12 cellular contexts compared by ENCODE assay signal in the genomic region with DNA sequence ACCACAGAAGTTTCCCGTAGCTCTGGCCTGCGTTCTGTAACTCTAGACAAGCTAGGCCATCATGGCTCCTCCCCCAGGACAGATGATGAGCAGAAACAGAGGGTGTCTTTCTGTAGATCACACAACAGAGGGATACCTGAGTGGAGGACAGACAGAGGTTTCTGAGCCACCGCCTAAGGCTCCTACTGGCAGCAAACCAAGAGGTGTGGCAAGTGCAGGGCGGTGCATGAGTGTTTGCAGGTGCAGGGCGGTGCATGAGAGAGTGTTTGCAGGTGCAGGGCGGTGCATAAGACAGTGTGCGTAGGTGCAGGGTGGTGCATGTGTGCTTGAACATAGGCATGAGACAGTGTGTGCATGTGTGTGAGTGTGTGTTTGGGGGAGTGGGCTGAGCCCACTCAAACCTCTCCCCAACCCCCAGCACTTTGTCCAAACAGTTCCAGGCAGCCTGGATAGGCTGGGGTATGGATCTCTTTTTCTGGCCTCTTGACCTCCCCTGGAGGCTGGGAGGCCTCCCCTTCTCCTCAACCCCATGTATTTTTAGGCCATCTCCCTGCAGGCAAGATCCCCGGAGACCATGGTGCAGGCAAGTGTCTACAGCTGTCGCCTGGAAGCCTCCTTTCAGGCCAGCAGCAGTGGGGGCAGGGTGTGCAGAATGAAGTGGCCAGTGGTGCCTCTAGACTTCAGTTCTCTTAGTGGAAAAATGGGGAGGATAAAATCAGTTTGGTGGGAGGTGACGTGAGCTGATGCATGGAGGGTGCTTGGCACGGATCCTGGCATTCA. TPM values are rescaled to one million over a fixed set of nuclear protein-coding genes. Genes with fewer than 3 reads are reported as not detected.
A peak's percentile ranks its signal among the peaks of the same experiment; 100 is the strongest.
DNase-seq lines count a peak whose midpoint lies in the region; ATAC-seq and TF ChIP-seq lines count a peak whose summit lies in the region.
"Had no signal": no experiment of that assay in that cellular context is flagged by ENCODE, and none has a peak within 500 bp of the region (broad histone marks: within the 10 kb centered on the region; RNA-seq: fewer than 3 reads in every experiment).

No MANE protein-coding gene starts in this region.

- TF ChIP-seq CTCF in CD14-positive monocyte (IDR thresholded peaks at IDR 0.05) (no peak), LNCaP clone FGC (IDR thresholded peaks at IDR 0.05; ENCODE audit: control insufficient read depth, extremely low read depth, insufficient read depth) (no peak)

- ATAC-seq in left colon (peak; percentile 99), HG03460 (IDR thresholded peaks at IDR 0.05; ENCODE audit: unreplicated experiment) (no peak), GM21717 (IDR thresholded peaks at IDR 0.05; ENCODE audit: unreplicated experiment) (no peak)

- H3K9me3 Mint-ChIP-seq in CD14-positive monocyte: no peaks in the 10 kb centered on the region
- H3K9me3 Mint-ChIP-seq: H9 had no signal

- no peak overlapping the region for H3K27ac Mint-ChIP-seq in CD14-positive monocyte
- H3K27ac Mint-ChIP-seq: activated naive CD8-positive, alpha-beta T cell; H9 had no signal

- intact Hi-C loops in CD14-positive monocyte (cut with micrococcal nuclease): no loop called here
- intact Hi-C loops in left colon (cut with DNase I, micrococcal nuclease): no loop called here

- no peak overlapping the region for H3K4me3 Mint-ChIP-seq in CD14-positive monocyte
- H3K4me3 Mint-ChIP-seq: activated naive CD8-positive, alpha-beta T cell; H9 had no signal

- H3K4me3 ChIP-seq in LNCaP clone FGC (ENCODE audit: low read depth, low read length): no peak overlapping the region

- H3K27me3 Mint-ChIP-seq in CD14-positive monocyte (ENCODE audit: low read depth in 3 of 3): peaks cover 8 to 24% (median 20%) of the 10 kb centered on the region in 3 donors

- peak; percentile 27 for DNase-seq in CD14-positive monocyte (ENCODE audit: low spot score)
- peak; percentile 44 for DNase-seq in LNCaP clone FGC (ENCODE audit: low read depth)
- DNase-seq in NCI-H748 treated with DMSO at 0.1 percent for 48 hours (lab: John Stamatoyannopoulos, UW): peak; percentile 57
- DNase-seq in left colon: peak; percentile 84 to 88
- no peak for DNase-seq in NCI-H446 (lab: John Stamatoyannopoulos, UW)
- DNase-seq in HCEC 1CT: no peak
- DNase-seq: H9, mesenchymal stem cell, NCI-H2227 treated with DMSO at 0.1 percent for 48 hours had no signal

- H3K4me1 Mint-ChIP-seq in CD14-positive monocyte: no peaks in the 10 kb centered on the region
- H3K4me1 Mint-ChIP-seq: H9 had no signal

- H3K36me3 Mint-ChIP-seq in CD14-positive monocyte: no peaks in the 10 kb centered on the region
- H3K36me3 Mint-ChIP-seq: activated naive CD8-positive, alpha-beta T cell had no signal

RNA-seq across cellular contexts. Expression of a gene that starts 53.4 kb away (rescaled TPM):
- 1 to 10 TPM; 1.4 to 3.6 TPM for polyA plus RNA-seq in CD14-positive monocyte
- total RNA-seq in left colon: 10 to 100 TPM; 12.1 to 14.5 TPM

Comparison
In these comparisons a context has a peak if more than half of its experiments do, and no peak if none do; other contexts are left out.
1. DNase-seq: peak in CD14-positive monocyte (single experiment), LNCaP clone FGC (single experiment), NCI-H748 treated with DMSO at 0.1 percent for 48 hours (single experiment) and left colon (2 of 2); none in NCI-H446 (0 of 2) and HCEC 1CT (single experiment).